Comparison of ENCODE assay signal across 25 cellular contexts in genomic region chr3:135131290-135131689, GRCh38.
"Had no signal": no experiment of that assay in that cellular context is flagged by ENCODE, and none has a peak within 500 bp of the region (broad histone marks: within the 10 kb centered on the region; RNA-seq: fewer than 3 reads in every experiment).

No MANE protein-coding gene starts in this region.

- ATAC-seq: natural killer cell; pancreas; right cardiac atrium; right lobe of liver; stimulated activated effector memory CD8-positive, alpha-beta T cell treated with anti-CD3 and anti-CD28 coated beads, Interleukin-12 subunit alpha, Interleukin-12 subunit beta, amount 100 ng/mL, for 72 hours; stimulated activated naive B cell treated with anti-CD40 and anti-IgM and Interleukin-4, amounts not matched to agents 10 μg/mL and 1 μg/mL and 100 μg/mL, for 72 hours had no signal

- H3K36me3 ChIP-seq: neutrophil, pancreas, prostate gland, right lobe of liver, stomach, thoracic aorta, thyroid gland, tibial nerve, upper lobe of left lung, vagina had no signal

- H3K9me3 ChIP-seq: neutrophil, pancreas, prostate gland, right lobe of liver, sigmoid colon, stomach, thoracic aorta, thyroid gland, tibial nerve, upper lobe of left lung, vagina had no signal

- H3K9me3 Mint-ChIP-seq: natural killer cell; nephron; neural crest cell; stimulated activated naive B cell treated with anti-CD40 and anti-IgM and Interleukin-4, amounts not matched to agents 10 μg/mL and 1 μg/mL and 100 μg/mL, for 72 hours; stimulated activated naive CD8-positive, alpha-beta T cell treated with anti-CD3 and anti-CD28 coated beads, Interleukin-15, Interleukin-2, amounts not matched to agents 100 ng/mL and 50 ng/mL, for 24 hours had no signal

- H3K27ac ChIP-seq: neutrophil, pancreas, prostate gland, right lobe of liver, sigmoid colon, stomach, thoracic aorta, thyroid gland, tibial nerve, upper lobe of left lung, vagina had no signal

- H3K4me1 ChIP-seq: pancreas, prostate gland, right lobe of liver, sigmoid colon, stomach, thyroid gland, tibial nerve, upper lobe of left lung, vagina had no signal

- H3K36me3 Mint-ChIP-seq: natural killer cell; stimulated activated effector memory CD8-positive, alpha-beta T cell treated with anti-CD3 and anti-CD28 coated beads, Interleukin-12 subunit alpha, Interleukin-12 subunit beta, amount 100 ng/mL, for 72 hours; stimulated activated naive B cell treated with anti-CD40 and anti-IgM and Interleukin-4, amounts not matched to agents 10 μg/mL and 1 μg/mL and 100 μg/mL, for 72 hours had no signal

- H3K27me3 Mint-ChIP-seq: stimulated activated naive B cell treated with anti-CD40 and anti-IgM and Interleukin-4, amounts not matched to agents 10 μg/mL and 1 μg/mL and 100 μg/mL, for 72 hours; stimulated activated naive CD8-positive, alpha-beta T cell treated with anti-CD3 and anti-CD28 coated beads, Interleukin-15, Interleukin-2, amounts not matched to agents 100 ng/mL and 50 ng/mL, for 24 hours had no signal

- H3K4me3 ChIP-seq: pancreas, prostate gland, right lobe of liver, sigmoid colon, stomach, thoracic aorta, thyroid gland, tibial nerve, upper lobe of left lung, vagina had no signal

- H3K4me3 Mint-ChIP-seq: natural killer cell; nephron; neural crest cell; stimulated activated effector memory CD8-positive, alpha-beta T cell treated with anti-CD3 and anti-CD28 coated beads, Interleukin-12 subunit alpha, Interleukin-12 subunit beta, amount 100 ng/mL, for 72 hours; stimulated activated naive B cell treated with anti-CD40 and anti-IgM and Interleukin-4, amounts not matched to agents 10 μg/mL and 1 μg/mL and 100 μg/mL, for 72 hours; stimulated activated naive CD8-positive, alpha-beta T cell treated with anti-CD3 and anti-CD28 coated beads, Interleukin-15, Interleukin-2, amounts not matched to agents 100 ng/mL and 50 ng/mL, for 24 hours had no signal

- H3K4me1 Mint-ChIP-seq: natural killer cell; nephron; stimulated activated effector memory CD8-positive, alpha-beta T cell treated with anti-CD3 and anti-CD28 coated beads, Interleukin-12 subunit alpha, Interleukin-12 subunit beta, amount 100 ng/mL, for 72 hours; stimulated activated naive B cell treated with anti-CD40 and anti-IgM and Interleukin-4, amounts not matched to agents 10 μg/mL and 1 μg/mL and 100 μg/mL, for 72 hours had no signal

- H3K27me3 ChIP-seq: neutrophil, pancreas, right lobe of liver, sigmoid colon, stomach, thyroid gland, tibial nerve, upper lobe of left lung, vagina had no signal

- DNase-seq: natural killer cell; pancreas; right cardiac atrium; right lobe of liver; sigmoid colon; small intestine; stimulated activated CD4-positive, alpha-beta T cell treated with anti-CD3 and anti-CD28 coated beads, Interleukin-15, amount 100 ng/mL, for 24 hours; stimulated activated CD4-positive, alpha-beta T cell treated with anti-CD3 and anti-CD28 coated beads, Interleukin-2, amount 100 ng/mL, for 24 hours; stimulated activated CD4-positive, alpha-beta T cell treated with anti-CD3 and anti-CD28 coated beads, Interleukin-2, amount 100 ng/mL, for 48 hours; stimulated activated CD4-positive, alpha-beta T cell treated with anti-CD3 and anti-CD28 coated beads, Interleukin-4, amount 100 ng/mL, for 24 hours; stimulated activated naive B cell treated with anti-CD40 and anti-IgM and Interleukin-4, amounts not matched to agents 10 μg/mL and 1 μg/mL and 100 μg/mL, for 72 hours; stimulated activated naive CD4-positive, alpha-beta T cell treated with Interleukin-2 at 50 U/mL for 16 hours; stomach; thyroid gland; trophoblast cell; upper lobe of left lung had no signal

- H3K27ac Mint-ChIP-seq: natural killer cell; nephron; stimulated activated effector memory CD8-positive, alpha-beta T cell treated with anti-CD3 and anti-CD28 coated beads, Interleukin-12 subunit alpha, Interleukin-12 subunit beta, amount 100 ng/mL, for 72 hours; stimulated activated naive B cell treated with anti-CD40 and anti-IgM and Interleukin-4, amounts not matched to agents 10 μg/mL and 1 μg/mL and 100 μg/mL, for 72 hours; stimulated activated naive CD8-positive, alpha-beta T cell treated with anti-CD3 and anti-CD28 coated beads, Interleukin-15, Interleukin-2, amounts not matched to agents 100 ng/mL and 50 ng/mL, for 24 hours had no signal
